1 cellular context compared by ENCODE assay signal in genomic region chr1:231037585-231038517, GRCh38.
TF ChIP-seq lines count a peak whose summit lies in the region.

No MANE protein-coding gene starts in this region.

TF ChIP-seq in K562, 482 proteins besides CTCF, POLR2A, EP300 and RAD21 (continued from another document):
- TF ChIP-seq POLR2H (tag; IDR thresholded peaks at IDR 0.05; ENCODE audit: low read depth) (no peak; the same call in 1 of the 2 replicates), SPI1 (IDR thresholded peaks at IDR 0.05; ENCODE audit: borderline replicate concordance, low read depth, low read length) (no peak), TRIM28 (IDR thresholded peaks at IDR 0.05) (0 out of 2 replicates have a peak, but pooled peaks have one; percentile 18)
